Comparison of ENCODE assay signal across 13 cellular contexts in the genomic region with DNA sequence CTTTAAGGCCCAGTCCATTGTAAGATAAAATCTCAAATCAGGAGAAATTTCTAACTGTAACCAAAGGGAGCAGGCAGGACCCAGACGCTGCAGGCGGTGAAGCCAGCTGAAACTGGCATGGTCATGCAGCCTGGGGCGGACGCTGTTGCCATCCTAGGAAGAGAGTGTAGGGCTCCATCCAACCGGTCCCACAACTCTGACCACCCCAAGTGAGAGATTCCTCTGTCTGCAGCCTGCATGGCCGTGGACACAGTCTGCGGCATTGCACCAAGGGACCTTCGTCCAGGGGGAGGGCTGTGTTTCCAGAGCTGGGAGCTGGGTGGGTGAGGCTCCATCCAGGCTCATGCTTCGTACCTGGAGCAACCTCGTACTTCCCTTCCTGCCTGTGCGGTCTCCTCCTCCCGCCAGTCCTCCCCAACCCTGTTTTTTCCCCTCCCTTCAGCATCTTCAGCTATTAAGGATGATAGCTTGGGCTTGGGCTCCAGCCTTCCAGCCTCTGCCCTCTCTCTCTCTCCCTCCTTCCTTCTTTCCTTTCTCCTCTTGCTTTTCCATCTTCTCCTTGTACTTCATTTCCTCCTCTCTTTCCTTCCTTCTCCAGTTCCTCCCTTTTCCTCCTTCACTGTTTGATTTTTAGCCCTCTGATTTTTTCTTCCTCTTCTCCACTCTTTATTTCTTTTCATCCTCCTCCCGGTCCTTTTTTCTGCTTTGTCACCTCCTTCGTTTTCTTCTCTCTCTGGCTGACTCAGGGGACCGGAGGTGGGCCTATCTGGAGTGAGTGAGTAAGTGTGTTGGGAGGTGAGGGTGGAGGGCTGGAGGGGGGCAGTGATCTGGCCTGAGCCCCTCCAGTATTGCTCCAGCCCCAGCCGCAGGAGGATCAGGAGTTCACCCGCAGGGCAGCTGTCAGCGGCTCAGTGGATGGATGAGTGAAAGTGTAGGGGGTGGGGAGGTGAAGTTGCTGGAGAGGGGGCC. TPM values are rescaled to one million over a fixed set of nuclear protein-coding genes. Genes with fewer than 3 reads are reported as not detected.
A peak's percentile ranks its signal among the peaks of the same experiment; 100 is the strongest.
DNase-seq lines count a peak whose midpoint lies in the region; ATAC-seq and TF ChIP-seq lines count a peak whose summit lies in the region.
"Had no signal": no experiment of that assay in that cellular context is flagged by ENCODE, and none has a peak within 500 bp of the region (broad histone marks: within the 10 kb centered on the region; RNA-seq: fewer than 3 reads in every experiment).

No MANE protein-coding gene starts in this region.

- no peaks in the 10 kb centered on the region for H3K9me3 Mint-ChIP-seq in activated CD4-positive, alpha-beta T cell treated with anti-CD3 and anti-CD28 coated beads, Interleukin-2, amount 10 ng/mL, durations not matched to agents 7 days and 5 days
- H3K9me3 Mint-ChIP-seq: natural killer cell had no signal

- H3K27ac ChIP-seq in PC-3 (ENCODE audit: low read length) (peak overlapping the region; percentile 95), ectodermal cell (ENCODE audit: insufficient read depth, low read depth, low read length, poor library complexity, severe bottlenecking) (peak overlapping the region; percentile 68), trophoblast cell (ENCODE audit: low read depth, low read length) (peak overlapping the region; percentile 90), ovary (no peak overlapping the region), spleen (no peak overlapping the region)
- H3K27ac ChIP-seq: colonic mucosa had no signal

- intact Hi-C loops in PC-3 (cut with micrococcal nuclease) (loop anchor here (2.0 kb wide), 1 partner anchor 70 kb away; no protein-coding TSS in a partner anchor), ovary (cut with DNase I) (no loop called here), spleen (cut with DNase I; ENCODE audit: low total_unique reads) (no loop called here)

- TF ChIP-seq CTCF in PC-3 (conservative IDR thresholded peaks at IDR 0.05; ENCODE audit: low read depth, low read length) (no peak), ovary (IDR thresholded peaks at IDR 0.05) (no peak), spleen (IDR thresholded peaks at IDR 0.05 in 8 of 11, conservative IDR thresholded peaks at IDR 0.05 in 3 of 11) (no peak)

- H2BK12ac ChIP-seq in trophoblast cell (ENCODE audit: low read length): peak overlapping the region; percentile 19

- no peak overlapping the region for H3K4me3 Mint-ChIP-seq in activated CD4-positive, alpha-beta T cell treated with anti-CD3 and anti-CD28 coated beads, Interleukin-2, amount 10 ng/mL, durations not matched to agents 7 days and 5 days
- H3K4me3 Mint-ChIP-seq: natural killer cell had no signal

- peak overlapping the region; percentile 39 for H3K4ac ChIP-seq in trophoblast cell (ENCODE audit: low read depth, low read length)

- no peaks in the 10 kb centered on the region for H3K36me3 Mint-ChIP-seq in activated CD4-positive, alpha-beta T cell treated with anti-CD3 and anti-CD28 coated beads, Interleukin-2, amount 10 ng/mL, durations not matched to agents 7 days and 5 days (ENCODE audit: low read depth)
- H3K36me3 Mint-ChIP-seq: natural killer cell had no signal

- H4K91ac ChIP-seq in trophoblast cell (ENCODE audit: low read depth, low read length): peak overlapping the region; percentile 84

- no peaks in the 10 kb centered on the region for H4K20me1 ChIP-seq in PC-3 (ENCODE audit: low read length)

- no peak for TF ChIP-seq EP300 in ovary (IDR thresholded peaks at IDR 0.05)

- WGBS in ectodermal cell, 2 experiments: 22 to 24% methylated on average over 17 of the region's 18 CpGs
- no CpG with 5 or more reads among the region's 18 CpGs for whole genome bisulfite sequencing in trophoblast cell (ENCODE audit: extremely low coverage, insufficient coverage, insufficient read length)
- 40 to 49% (median 45%) methylated on average over 18 of the region's 18 CpGs for WGBS in ovary, 3 donors
- WGBS in spleen, 5 donors: 25 to 36% (median 32%) methylated on average over 18 of the region's 18 CpGs

- peaks cover 42% of the 10 kb centered on the region for H3K4me1 ChIP-seq in PC-3 (ENCODE audit: insufficient read depth, low read length)
- H3K4me1 ChIP-seq in ectodermal cell (ENCODE audit: control insufficient read depth, insufficient read depth, low read length): peaks cover 60% of the 10 kb centered on the region
- peaks cover 42 to 52% of the 10 kb centered on the region in 2 experiments for H3K4me1 ChIP-seq in trophoblast cell (ENCODE audit: control insufficient read depth in 1 of 2, insufficient read depth in 2 of 2, low read length in 2 of 2)
- H3K4me1 ChIP-seq in ovary (ENCODE audit: insufficient read depth): no peaks in the 10 kb centered on the region
- H3K4me1 ChIP-seq in spleen: no peaks in the 10 kb centered on the region
- H3K4me1 ChIP-seq: colonic mucosa had no signal

- H3K27ac Mint-ChIP-seq in activated CD4-positive, alpha-beta T cell treated with anti-CD3 and anti-CD28 coated beads, Interleukin-2, amount 10 ng/mL, durations not matched to agents 7 days and 5 days: no peak overlapping the region
- H3K27ac Mint-ChIP-seq: natural killer cell had no signal

- no TSS peak for BruUV-seq in PC-3 (replicated peaks; lab: Mats Ljungman, UMichigan)

- no peaks in the 10 kb centered on the region for H3K9me2 ChIP-seq in PC-3 (replicated peaks; ENCODE audit: low read length)

- H3K27me3 ChIP-seq in PC-3 (ENCODE audit: low read length) (no peaks in the 10 kb centered on the region), ectodermal cell (ENCODE audit: control insufficient read depth, insufficient read depth, low read length, poor library complexity, severe bottlenecking) (peaks cover 53% of the 10 kb centered on the region), trophoblast cell (ENCODE audit: insufficient read depth, low read length) (no peaks in the 10 kb centered on the region), ovary (no peaks in the 10 kb centered on the region), spleen (replicated peaks in 1 of 7) (peaks cover 0 to 68% (median 17%) of the 10 kb centered on the region in 7 donors)

- H3K9ac ChIP-seq in PC-3 (ENCODE audit: low read length): peak overlapping the region; percentile 73
- H3K9ac ChIP-seq in trophoblast cell (ENCODE audit: low read length): no peak overlapping the region

- peaks cover 26% of the 10 kb centered on the region for H3K27me3 Mint-ChIP-seq in activated CD4-positive, alpha-beta T cell treated with anti-CD3 and anti-CD28 coated beads, Interleukin-2, amount 10 ng/mL, durations not matched to agents 7 days and 5 days

- H3K14ac ChIP-seq in trophoblast cell (ENCODE audit: low read length): peak overlapping the region; percentile 79

- CTCF ChIA-PET in activated CD4-positive, alpha-beta T cell treated with anti-CD3 and anti-CD28 coated beads, Interleukin-2, amount 10 ng/mL, durations not matched to agents 7 days and 5 days (lab: Charles Lee): interaction anchor here (0.6 to 2.1 kb wide), 3 partner anchors 10 to 245 kb away, joined by 3 to 5 read pairs (median 4); no protein-coding TSS in a partner anchor
- CTCF ChIA-PET in PC-3 (lab: Charles Lee): no interaction called here

- H4K8ac ChIP-seq in trophoblast cell (ENCODE audit: low read depth, low read length): peak overlapping the region; percentile 74

- POLR2A ChIA-PET in activated CD4-positive, alpha-beta T cell treated with anti-CD3 and anti-CD28 coated beads, Interleukin-2, amount 10 ng/mL, durations not matched to agents 7 days and 5 days (lab: Charles Lee): no interaction called here
- POLR2A ChIA-PET in PC-3 (lab: Charles Lee; ENCODE audit: unreplicated experiment): no interaction called here

- peak overlapping the region; percentile 79 for H2AFZ ChIP-seq in PC-3 (ENCODE audit: low read length)
- H2AFZ ChIP-seq in trophoblast cell (ENCODE audit: insufficient read depth, low read length, poor library complexity): no peak overlapping the region

- peak; percentile 33 for ATAC-seq in PC-3
- ATAC-seq: natural killer cell, Right ventricle myocardium inferior had no signal

- peak overlapping the region; percentile 50 for H2AK5ac ChIP-seq in trophoblast cell (ENCODE audit: low read length)

- H3K9me3 ChIP-seq in PC-3 (ENCODE audit: low read length) (no peaks in the 10 kb centered on the region), ectodermal cell (ENCODE audit: control insufficient read depth, low read length) (no peaks in the 10 kb centered on the region), trophoblast cell (ENCODE audit: insufficient read depth, low read depth, low read length) (no peaks in the 10 kb centered on the region), ovary (no peaks in the 10 kb centered on the region), spleen (no peaks in the 10 kb centered on the region)
- H3K9me3 ChIP-seq: colonic mucosa had no signal

- H3K4me2 ChIP-seq in PC-3 (ENCODE audit: low read length) (peak overlapping the region; percentile 73), trophoblast cell (ENCODE audit: low read length) (peak overlapping the region; percentile 20)

- H3K18ac ChIP-seq in trophoblast cell (ENCODE audit: low read length): peak overlapping the region; percentile 66

- peak overlapping the region; percentile 27; the same call in 1 of the 2 replicates for H3K4me3 ChIP-seq in PC-3 (ENCODE audit: low read length)
- H3K4me3 ChIP-seq in ectodermal cell (ENCODE audit: insufficient read depth, low read depth, low read length): no peak overlapping the region
- no peak overlapping the region for H3K4me3 ChIP-seq in trophoblast cell (ENCODE audit: low read depth, low read length)
- no peak overlapping the region for H3K4me3 ChIP-seq in ovary
- no peak overlapping the region for H3K4me3 ChIP-seq in spleen
- H3K4me3 ChIP-seq: colonic mucosa had no signal

- TF ChIP-seq POLR2A in ovary (IDR thresholded peaks at IDR 0.05) (no peak), spleen (IDR thresholded peaks at IDR 0.05) (no peak)

- DNase-seq in activated CD4-positive, alpha-beta T cell treated with anti-CD3 and anti-CD28 coated beads for 48 hours: peak; percentile 53
- no peak for DNase-seq in activated CD4-positive, alpha-beta T cell treated with anti-CD3 and anti-CD28 coated beads, Interleukin-2, amount 10 ng/mL, durations not matched to agents 7 days and 5 days
- DNase-seq in PC-3: peak; percentile 65
- no peak for DNase-seq in trophoblast cell
- no peak for DNase-seq in ovary
- no peak for DNase-seq in LoVo (ENCODE audit: low spot score)
- DNase-seq in spleen: no peak
- DNase-seq: colonic mucosa, natural killer cell, NCI-H1930 had no signal

- H4K12ac ChIP-seq in trophoblast cell (ENCODE audit: low read depth, low read length): no peak overlapping the region

- H3K79me2 ChIP-seq in PC-3 (ENCODE audit: low read length) (no peaks in the 10 kb centered on the region), trophoblast cell (ENCODE audit: control insufficient read depth, insufficient read depth, low read length, poor library complexity) (no peaks in the 10 kb centered on the region)

- peak overlapping the region; percentile 81 for H2BK5ac ChIP-seq in trophoblast cell (ENCODE audit: low read depth, low read length, poor library complexity)

- H2BK120ac ChIP-seq in trophoblast cell (ENCODE audit: insufficient read depth, low read length, poor library complexity): peak overlapping the region; percentile 77

- H3K4me1 Mint-ChIP-seq in activated CD4-positive, alpha-beta T cell treated with anti-CD3 and anti-CD28 coated beads, Interleukin-2, amount 10 ng/mL, durations not matched to agents 7 days and 5 days: peaks cover 8% of the 10 kb centered on the region
- H3K4me1 Mint-ChIP-seq: natural killer cell had no signal

- H3F3A ChIP-seq in PC-3 (ENCODE audit: low read length, unreplicated experiment): no peaks in the 10 kb centered on the region

- no peak overlapping the region for H3K23ac ChIP-seq in trophoblast cell (ENCODE audit: low read length)

- no peaks in the 10 kb centered on the region for H3K36me3 ChIP-seq in PC-3 (ENCODE audit: low read depth, low read length)
- H3K36me3 ChIP-seq in ectodermal cell (ENCODE audit: control insufficient read depth, insufficient read depth, low read length): no peaks in the 10 kb centered on the region
- no peaks in the 10 kb centered on the region for H3K36me3 ChIP-seq in trophoblast cell (ENCODE audit: control insufficient read depth in 1 of 2, insufficient read depth in 2 of 2, low read length in 2 of 2)
- no peaks in the 10 kb centered on the region for H3K36me3 ChIP-seq in ovary
- no peaks in the 10 kb centered on the region for H3K36me3 ChIP-seq in spleen
- H3K36me3 ChIP-seq: colonic mucosa had no signal

- peaks cover 12% of the 10 kb centered on the region for H3K79me1 ChIP-seq in trophoblast cell (ENCODE audit: low read length)

RNA-seq across cellular contexts. Expression of a gene that starts 17.0 kb away (rescaled TPM):
- not detected for total RNA-seq in activated CD4-positive, alpha-beta T cell treated with anti-CD3 and anti-CD28 coated beads, Interleukin-2, amount 10 ng/mL, durations not matched to agents 7 days and 5 days
- total RNA-seq in PC-3 (2014; rRNA removed) (not detected in 2 replicates), ovary (1 to 10 TPM in 2 of 7 donors, under 1 TPM in 2, not detected in 3; 0.34 to 3.6 (median 1.8) TPM), spleen (not detected)
- not detected for polyA plus RNA-seq in ectodermal cell (2013, experiment 1 of 4)
- 0.05 TPM for polyA plus RNA-seq in ectodermal cell (2013, experiment 2 of 4)
- 0.16 TPM for polyA plus RNA-seq in ectodermal cell (2013, experiment 3 of 4)
- polyA plus RNA-seq in ectodermal cell (2013, experiment 4 of 4): 0.45 TPM
- polyA plus RNA-seq in trophoblast cell (2013): 0.33 and 0.37 TPM in 2 replicates
- polyA plus RNA-seq in ovary (under 1 TPM in 1 of 2 donors, not detected in 1; 0.08 TPM), spleen (not detected)
- total RNA-seq: colonic mucosa, natural killer cell, Right ventricle myocardium inferior had no signal
- polyA plus RNA-seq: urinary bladder had no signal

RNA-seq across cellular contexts. Expression of a gene that starts 28.4 kb away (rescaled TPM):
- 10 to 100 TPM; 79.6 to 83.6 TPM for total RNA-seq in activated CD4-positive, alpha-beta T cell treated with anti-CD3 and anti-CD28 coated beads, Interleukin-2, amount 10 ng/mL, durations not matched to agents 7 days and 5 days
- total RNA-seq in PC-3 (2014; rRNA removed) (25.5 and 25.9 TPM in 2 replicates), ovary (10 to 100 TPM; 28.5 to 48.2 (median 42.5) TPM), spleen (10 to 100 TPM; 30.4 to 59.0 (median 41.7) TPM)
- polyA plus RNA-seq in ectodermal cell (2013, experiment 1 of 4): 45.7 TPM
- polyA plus RNA-seq in ectodermal cell (2013, experiment 2 of 4): 41.5 TPM
- polyA plus RNA-seq in ectodermal cell (2013, experiment 3 of 4): 29.3 TPM
- 34.1 TPM for polyA plus RNA-seq in ectodermal cell (2013, experiment 4 of 4)
- 80.0 and 80.8 TPM in 2 replicates for polyA plus RNA-seq in trophoblast cell (2013)
- polyA plus RNA-seq in ovary (10 to 100 TPM; 38.7 to 73.6 TPM), spleen (10 to 100 TPM; 28.7 to 32.8 (median 32.0) TPM)

Comparison
In these comparisons a context has a peak if more than half of its experiments do, and no peak if none do; other contexts are left out.
1. DNase-seq: peak in activated CD4-positive, alpha-beta T cell treated with anti-CD3 and anti-CD28 coated beads for 48 hours (single experiment) and PC-3 (single experiment); none in activated CD4-positive, alpha-beta T cell treated with anti-CD3 and anti-CD28 coated beads, Interleukin-2, amount 10 ng/mL, durations not matched to agents 7 days and 5 days (single experiment), trophoblast cell (0 of 2), ovary (0 of 5), LoVo (single experiment) and spleen (single experiment).
2. H3K27ac ChIP-seq: peak in PC-3 (single experiment), ectodermal cell (single experiment) and trophoblast cell (single experiment); none in ovary (0 of 2) and spleen (0 of 8).